Comparison of ENCODE assay signal across 8 cellular contexts in genomic region chr6:32086661-32087573, GRCh38. TPM values are rescaled to one million over a fixed set of nuclear protein-coding genes. Genes with fewer than 3 reads are reported as not detected.
DNase-seq lines count a peak whose midpoint lies in the region; TF ChIP-seq lines count a peak whose summit lies in the region.

No MANE protein-coding gene starts in this region.

- peaks cover 11% of the 10 kb centered on the region for H4K20me1 ChIP-seq in smooth muscle cell (ENCODE audit: low read depth)

- H3K4me3 ChIP-seq in fibroblast of pulmonary artery (replicated peaks; ENCODE audit: low read depth, low read length) (no peak overlapping the region), skeletal muscle tissue (ENCODE audit: low read length in 3 of 3) (no peak overlapping the region), smooth muscle cell (no peak overlapping the region)

- H3K9me3 ChIP-seq in skeletal muscle tissue (ENCODE audit: control insufficient read depth in 3 of 3, low read length in 3 of 3), result no peaks in the 10 kb centered on the region
- H3K9me3 ChIP-seq in smooth muscle cell (replicated peaks; ENCODE audit: low read depth), result no peaks in the 10 kb centered on the region

- H3K36me3 ChIP-seq in skeletal muscle tissue (ENCODE audit: control insufficient read depth in 3 of 3, insufficient read depth in 3 of 3, low read length in 3 of 3) (peaks cover 0 to 23% (median 15%) of the 10 kb centered on the region in 3 donors), smooth muscle cell (ENCODE audit: low read depth) (no peaks in the 10 kb centered on the region)

- no peak for TF ChIP-seq CTCF in fibroblast of pulmonary artery (IDR thresholded peaks at IDR 0.05; ENCODE audit: low read length, missing control alignments)
- TF ChIP-seq CTCF in smooth muscle cell (IDR thresholded peaks at IDR 0.05; ENCODE audit: borderline replicate concordance, insufficient read depth, poor library complexity, severe bottlenecking), result no peak

- H3K27me3 ChIP-seq in skeletal muscle tissue (ENCODE audit: control insufficient read depth in 3 of 3, insufficient read depth in 3 of 3, low read length in 3 of 3), result peaks cover 11 to 36% (median 13%) of the 10 kb centered on the region in 3 donors
- peaks cover 29% of the 10 kb centered on the region for H3K27me3 ChIP-seq in smooth muscle cell (ENCODE audit: low read depth)

- peaks cover 7 to 10% (median 9%) of the 10 kb centered on the region in 3 donors for H3K4me1 ChIP-seq in skeletal muscle tissue (ENCODE audit: control insufficient read depth in 3 of 3, insufficient read depth in 3 of 3, low read length in 3 of 3)
- H3K4me1 ChIP-seq in smooth muscle cell (ENCODE audit: low read depth), result no peaks in the 10 kb centered on the region

- in situ Hi-C loops in KBM-7 (cut with MboI; ENCODE audit: low pct_unique_long_range_greater_than_20kb, low sequenced_read_pairs), result no loop called here

- no peak overlapping the region for H2AFZ ChIP-seq in smooth muscle cell (ENCODE audit: low read depth)

- 49% methylated on average over 20 of the region's 45 CpGs for WGBS in smooth muscle cell (ENCODE audit: low lambda C conversion rate)

- no peaks in the 10 kb centered on the region for H3K79me2 ChIP-seq in smooth muscle cell (ENCODE audit: low read depth)

- H3K4me2 ChIP-seq in smooth muscle cell, result no peak overlapping the region

- H3F3A ChIP-seq in smooth muscle cell (ENCODE audit: low read depth), result peaks cover 10% of the 10 kb centered on the region

- H3K9ac ChIP-seq in skeletal muscle tissue (ENCODE audit: low read depth in 1 of 3, low read length in 3 of 3) (peak overlapping the region in 1 of 3 donors; percentile 25), smooth muscle cell (ENCODE audit: low read depth) (no peak overlapping the region)

- DNase-seq in activated T-cell treated with anti-CD3 and anti-CD28 coated beads for 48 hours (ENCODE audit: low read depth) (peak; percentile 35), SW480 (ENCODE audit: low spot score) (peak; percentile 77), fibroblast of pulmonary artery (ENCODE audit: low read depth) (peak; percentile 59), KBM-7 (no peak), SHP77 (lab: John Stamatoyannopoulos, UW) (no peak), smooth muscle cell (lab: John Stamatoyannopoulos, UW; ENCODE audit: unreplicated experiment) (no peak)
- DNase-seq in activated T-cell treated with anti-CD3 and anti-CD28 coated beads, Interleukin-2, amount 50 U/mL, for 1 hour, result no peak

- peak overlapping the region; percentile 13 for H3K27ac ChIP-seq in skeletal muscle tissue (ENCODE audit: low read depth, low read length)
- no peak overlapping the region for H3K27ac ChIP-seq in smooth muscle cell (ENCODE audit: low read depth)

RNA-seq across cellular contexts. Expression of gene TNXB, which starts 22.2 kb away (rescaled TPM):
- total RNA-seq in skeletal muscle tissue (130 TPM), smooth muscle cell (1.1 and 1.8 TPM in 2 replicates)
- polyA plus RNA-seq in smooth muscle cell, result 1.1 and 4.3 TPM in 2 replicates

RNA-seq across cellular contexts. Expression of gene ATF6B, which starts 41.1 kb away (rescaled TPM):
- total RNA-seq in skeletal muscle tissue (14.1 TPM), smooth muscle cell (22.2 and 23.0 TPM in 2 replicates)
- 22.5 and 39.8 TPM in 2 replicates for polyA plus RNA-seq in smooth muscle cell

RNA-seq across cellular contexts. Expression of gene FKBPL, which starts 43.2 kb away (rescaled TPM):
- 5.7 TPM for total RNA-seq in skeletal muscle tissue
- total RNA-seq in smooth muscle cell, result 5.3 and 6.5 TPM in 2 replicates
- 5.4 and 7.7 TPM in 2 replicates for polyA plus RNA-seq in smooth muscle cell

RNA-seq across cellular contexts. Expression of gene CYP21A2, which starts 48.7 kb away (rescaled TPM):
- total RNA-seq in skeletal muscle tissue (not detected), smooth muscle cell (0.58 TPM in 1 of 2 replicates, not detected in the other)
- 0.38 TPM in 1 of 2 replicates, not detected in the other for polyA plus RNA-seq in smooth muscle cell

Comparison
In these comparisons a context has a peak if more than half of its experiments do, and no peak if none do; other contexts are left out.
1. DNase-seq: peak in activated T-cell treated with anti-CD3 and anti-CD28 coated beads for 48 hours (single experiment), SW480 (single experiment) and fibroblast of pulmonary artery (single experiment); none in activated T-cell treated with anti-CD3 and anti-CD28 coated beads, Interleukin-2, amount 50 U/mL, for 1 hour (single experiment), KBM-7 (single experiment), SHP77 (0 of 2) and smooth muscle cell (single experiment).
2. RNA of gene TNXB, which starts 22.2 kb away (total RNA-seq): 130 TPM in skeletal muscle tissue (single experiment); 1.1 to 1.8 TPM in smooth muscle cell; every median in the first group is over 10 times any median in the second.